Comparison of ENCODE assay signal across 8 cellular contexts in the genomic region with DNA sequence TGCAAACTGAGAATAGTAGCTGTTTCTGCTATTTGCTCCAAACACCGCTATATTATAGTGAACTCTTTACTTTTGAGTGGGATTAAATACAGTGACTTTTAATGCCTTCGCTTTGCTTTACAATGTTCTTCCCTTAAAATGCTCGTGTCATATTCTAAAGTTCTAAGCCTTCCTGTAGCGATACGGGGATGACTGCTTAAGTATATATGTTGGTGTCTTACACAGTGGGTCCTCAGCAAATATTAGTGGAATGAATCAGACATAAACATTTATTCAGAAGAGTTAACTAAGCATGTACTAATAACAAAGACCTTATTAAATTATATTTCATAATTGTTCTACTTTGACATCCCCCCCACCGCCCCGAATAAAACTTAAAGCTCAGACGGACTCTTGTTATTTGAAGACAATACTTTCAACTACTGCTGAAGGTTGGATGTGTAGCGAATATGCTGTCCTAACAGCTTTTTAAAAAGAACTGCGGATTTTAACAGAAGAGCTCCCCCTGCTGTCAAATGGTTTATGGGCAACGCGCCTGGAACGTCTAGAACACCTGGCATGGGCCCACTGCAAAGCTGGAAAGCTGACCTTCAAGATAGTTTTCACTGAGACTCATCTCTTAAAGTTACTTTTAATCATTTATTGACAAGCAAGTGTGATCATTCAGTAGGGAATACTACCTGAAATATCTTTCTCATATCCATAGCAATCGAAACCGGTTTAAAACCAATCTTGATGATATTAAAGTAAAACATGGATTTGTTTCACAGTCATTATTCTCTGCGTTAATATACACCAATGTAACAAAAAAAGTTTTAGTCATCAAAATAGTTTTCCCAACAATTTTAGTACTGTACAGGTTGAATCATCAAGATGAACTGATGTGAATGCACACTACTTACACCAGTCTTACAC.
DNase-seq lines count a peak whose midpoint lies in the region; ATAC-seq, FAIRE-seq and TF ChIP-seq lines count a peak whose summit lies in the region.

No MANE protein-coding gene starts in this region.

- H3K27me3 ChIP-seq in cardiac muscle cell (no peaks in the 10 kb centered on the region), pancreas (no peaks in the 10 kb centered on the region), thymus (ENCODE audit: control insufficient read depth, insufficient read depth) (no peaks in the 10 kb centered on the region)

- H3K36me3 Mint-ChIP-seq in activated naive CD8-positive, alpha-beta T cell treated with anti-CD3 and anti-CD28 coated beads, Interleukin-2, amount 10 ng/mL, durations not matched to agents 7 days and 5 days: peaks cover 2% of the 10 kb centered on the region

- intact Hi-C loops in pancreas (cut with DNase I): no loop called here

- peaks cover 42% of the 10 kb centered on the region for H3K4me1 Mint-ChIP-seq in activated naive CD8-positive, alpha-beta T cell treated with anti-CD3 and anti-CD28 coated beads, Interleukin-2, amount 10 ng/mL, durations not matched to agents 7 days and 5 days

- no peaks in the 10 kb centered on the region for H3K9me3 ChIP-seq in cardiac muscle cell (ENCODE audit: low read depth)
- no peaks in the 10 kb centered on the region for H3K9me3 ChIP-seq in pancreas
- no peaks in the 10 kb centered on the region for H3K9me3 ChIP-seq in thymus (ENCODE audit: control insufficient read depth)

- H3K4me1 ChIP-seq in cardiac muscle cell (ENCODE audit: low read depth) (no peaks in the 10 kb centered on the region), pancreas (peaks cover 0 to 5% (median 4%) of the 10 kb centered on the region in 3 donors), thymus (ENCODE audit: control insufficient read depth, insufficient read depth, low read length) (peaks cover 12% of the 10 kb centered on the region)

- no peak overlapping the region for H3K27ac ChIP-seq in cardiac muscle cell
- H3K27ac ChIP-seq in pancreas: peak overlapping the region in 1 of 4 donors; percentile 99
- no peak overlapping the region for H3K27ac ChIP-seq in thymus (ENCODE audit: low read depth)

- H3K36me3 ChIP-seq in cardiac muscle cell (no peaks in the 10 kb centered on the region), pancreas (no peaks in the 10 kb centered on the region), thymus (ENCODE audit: control insufficient read depth, insufficient read depth) (no peaks in the 10 kb centered on the region)

- H3K4me3 Mint-ChIP-seq in activated naive CD8-positive, alpha-beta T cell treated with anti-CD3 and anti-CD28 coated beads, Interleukin-2, amount 10 ng/mL, durations not matched to agents 7 days and 5 days: peak overlapping the region; percentile 99

- H3K9me3 Mint-ChIP-seq in activated naive CD8-positive, alpha-beta T cell treated with anti-CD3 and anti-CD28 coated beads, Interleukin-2, amount 10 ng/mL, durations not matched to agents 7 days and 5 days: no peaks in the 10 kb centered on the region

- 12 to 13% methylated on average over 16 of the region's 16 CpGs for WGBS in pancreas, 2 donors
- WGBS in thymus: 23% methylated on average over 16 of the region's 16 CpGs

- FAIRE-seq in pancreas (lab: Jason Lieb, UNC): peak; percentile 86

- ATAC-seq in GM21367 (IDR thresholded peaks at IDR 0.05; ENCODE audit: unreplicated experiment) (peak; percentile 29), pancreas (peak; percentile 44 to 77 (median 66))
- peak; percentile 13 for ATAC-seq in activated naive CD8-positive, alpha-beta T cell treated with anti-CD3 and anti-CD28 coated beads, Interleukin-2, amount 10 ng/mL, durations not matched to agents 7 days and 5 days (ENCODE audit: low read depth)

- H3K27ac Mint-ChIP-seq in activated naive CD8-positive, alpha-beta T cell treated with anti-CD3 and anti-CD28 coated beads, Interleukin-2, amount 10 ng/mL, durations not matched to agents 7 days and 5 days: peak overlapping the region; percentile 88

- H3K27me3 Mint-ChIP-seq in activated naive CD8-positive, alpha-beta T cell treated with anti-CD3 and anti-CD28 coated beads, Interleukin-2, amount 10 ng/mL, durations not matched to agents 7 days and 5 days: no peaks in the 10 kb centered on the region

- POLR2A ChIA-PET in activated naive CD8-positive, alpha-beta T cell treated with anti-CD3 and anti-CD28 coated beads, Interleukin-2, amount 10 ng/mL, durations not matched to agents 7 days and 5 days (lab: Charles Lee): interaction anchor here (0.6 to 1.9 kb wide), 10 partner anchors 8 to 231 kb away, joined by 3 to 8 read pairs (median 4); a partner anchor contains a TSS

- TF ChIP-seq CTCF in cardiac muscle cell (IDR thresholded peaks at IDR 0.05; ENCODE audit: low read depth, low read length): peak; percentile 85
- TF ChIP-seq CTCF in pancreas (IDR thresholded peaks at IDR 0.05): peak; percentile 48 to 77 (median 64)

- peak overlapping the region; percentile 56 for H3K4me3 ChIP-seq in cardiac muscle cell
- peak overlapping the region in 3 of 4 donors; percentile 46 to 67 (median 56) for H3K4me3 ChIP-seq in pancreas
- peak overlapping the region; percentile 65 for H3K4me3 ChIP-seq in thymus (ENCODE audit: low read length)

- peak; percentile 87 for DNase-seq in Ammon's horn (ENCODE audit: low spot score)
- peak; percentile 70 for DNase-seq in NCI-H1092 treated with DMSO at 0.1 percent for 48 hours (lab: John Stamatoyannopoulos, UW)
- DNase-seq in SKM-1 (lab: John Stamatoyannopoulos, UW; ENCODE audit: unreplicated experiment): peak; percentile 42
- peak; percentile 58 for DNase-seq in activated naive CD8-positive, alpha-beta T cell treated with anti-CD3 and anti-CD28 coated beads, Interleukin-2, amount 10 ng/mL, durations not matched to agents 7 days and 5 days
- DNase-seq in cardiac muscle cell (ENCODE audit: low read depth in 1 of 2, low spot score in 1 of 2): peak; percentile 92 to 93
- DNase-seq in pancreas: peak; percentile 81 to 91 (median 84)

Comparison
In these comparisons a context has a peak if more than half of its experiments do, and no peak if none do; other contexts are left out.
1. DNase-seq: peak in every context shown above with its lines; median percentile 92 in cardiac muscle cell; 87 in Ammon's horn; 84 in pancreas; 70 in NCI-H1092 treated with DMSO at 0.1 percent for 48 hours; 58 in activated naive CD8-positive, alpha-beta T cell treated with anti-CD3 and anti-CD28 coated beads, Interleukin-2, amount 10 ng/mL, durations not matched to agents 7 days and 5 days; 42 in SKM-1.
2. ATAC-seq: peak in every context shown above with its lines; median percentile 66 in pancreas; 29 in GM21367; 13 in activated naive CD8-positive, alpha-beta T cell treated with anti-CD3 and anti-CD28 coated beads, Interleukin-2, amount 10 ng/mL, durations not matched to agents 7 days and 5 days.